ENCODE assay signal across 8 cellular contexts in the genomic region with DNA sequence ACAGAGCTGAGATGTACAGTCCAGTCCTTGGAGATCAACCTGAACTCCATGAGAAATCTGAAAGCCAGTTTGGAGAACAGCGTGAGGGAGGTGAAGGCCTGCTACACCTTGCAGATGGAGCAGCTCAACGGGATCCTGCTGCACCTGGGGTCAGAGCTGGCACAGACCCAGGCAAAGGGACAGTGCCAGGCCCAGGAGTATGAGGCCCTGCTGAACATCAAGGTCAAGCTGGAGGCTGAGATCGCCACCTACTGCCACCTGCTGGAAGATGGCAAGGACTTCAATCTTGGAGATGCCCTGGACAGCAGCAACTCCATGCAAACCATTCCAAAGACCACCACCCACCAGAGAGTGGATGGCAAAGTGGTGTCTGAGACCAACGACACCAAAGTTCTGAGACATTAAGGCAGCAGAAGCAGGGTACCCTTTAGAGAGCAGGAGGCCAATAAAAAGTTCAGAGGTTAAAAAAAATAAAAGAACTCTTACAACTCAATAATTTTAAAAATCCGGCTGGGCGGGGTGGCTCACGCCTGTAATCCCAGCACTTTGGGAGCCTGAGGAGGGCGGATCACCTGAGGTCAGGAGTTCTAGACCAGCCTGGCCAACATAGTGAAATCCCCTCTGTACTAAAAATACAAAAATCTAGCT.
DNase-seq lines count a peak whose midpoint lies in the region; ATAC-seq, FAIRE-seq and TF ChIP-seq lines count a peak whose summit lies in the region.

No MANE protein-coding gene starts in this region.

- no peaks in the 10 kb centered on the region for H4K20me1 ChIP-seq in HepG2 (ENCODE audit: insufficient read depth, low read length)

- no peak overlapping the region for H3K27ac ChIP-seq in HepG2 (ENCODE audit: extremely low read length, insufficient read depth, low read length)

- no peaks in the 10 kb centered on the region for H3K9me3 Mint-ChIP-seq in stimulated activated effector memory CD8-positive, alpha-beta T cell treated with anti-CD3 and anti-CD28 coated beads, Interleukin-12 subunit alpha, Interleukin-12 subunit beta, amount 100 ng/mL, for 72 hours

- TF ChIP-seq EP300 in HepG2 (IDR thresholded peaks at IDR 0.05; ENCODE audit: low read depth in 2 of 2, low read length in 2 of 2): no peak
- no peak for TF ChIP-seq EP300 in HepG2 (CRISPR knock-in tag; IDR thresholded peaks at IDR 0.05; ENCODE audit: borderline replicate concordance)

- ATAC-seq in HepG2 (no peak), GM21423 (IDR thresholded peaks at IDR 0.05; ENCODE audit: unreplicated experiment) (no peak)
- no peak for ATAC-seq in stimulated activated effector memory CD8-positive, alpha-beta T cell treated with anti-CD3 and anti-CD28 coated beads, Interleukin-12 subunit alpha, Interleukin-12 subunit beta, amount 100 ng/mL, for 72 hours

- no peak overlapping the region for H2AFZ ChIP-seq in HepG2 (ENCODE audit: low read length)

- H3K4me1 ChIP-seq in adipocyte (ENCODE audit: control insufficient read depth, insufficient read depth, low read length) (no peaks in the 10 kb centered on the region), HepG2 (ENCODE audit: insufficient read depth, low read length) (no peaks in the 10 kb centered on the region)

- H3K4me2 ChIP-seq in HepG2 (ENCODE audit: low read depth, low read length): no peak overlapping the region

- CTCF ChIA-PET in HepG2 (lab: Yijun Ruan, JAX; ENCODE audit: low intra/inter-chr PET ratio, low total read pairs): no interaction called here

- H3K36me3 Mint-ChIP-seq in stimulated activated effector memory CD8-positive, alpha-beta T cell treated with anti-CD3 and anti-CD28 coated beads, Interleukin-12 subunit alpha, Interleukin-12 subunit beta, amount 100 ng/mL, for 72 hours: no peaks in the 10 kb centered on the region

- POLR2A ChIA-PET in HepG2 (lab: Yijun Ruan, JAX): no interaction called here

- H3K27me3 ChIP-seq in adipocyte (replicated peaks; ENCODE audit: control insufficient read depth, insufficient read depth, low read length) (peaks cover 11% of the 10 kb centered on the region), HepG2 (ENCODE audit: control insufficient read depth in 1 of 2, insufficient read depth in 2 of 2, low read length in 2 of 2) (peaks cover 2 to 32% of the 10 kb centered on the region in 2 experiments; a peak in 4 of 5 replicates)

- peak; percentile 72 for TF ChIP-seq CTCF in HepG2 (CRISPR knock-in tag; IDR thresholded peaks at IDR 0.05)

- no peaks in the 10 kb centered on the region for H3K36me3 ChIP-seq in adipocyte (ENCODE audit: control insufficient read depth, insufficient read depth, low read length, severe bottlenecking)
- H3K36me3 ChIP-seq in HepG2 (replicated peaks in 1 of 2; ENCODE audit: control insufficient read depth in 1 of 2, insufficient read depth in 2 of 2, low read length in 2 of 2): no peaks in the 10 kb centered on the region

- peaks cover 7% of the 10 kb centered on the region for H3K4me1 Mint-ChIP-seq in stimulated activated effector memory CD8-positive, alpha-beta T cell treated with anti-CD3 and anti-CD28 coated beads, Interleukin-12 subunit alpha, Interleukin-12 subunit beta, amount 100 ng/mL, for 72 hours

- H3K9me3 ChIP-seq in adipocyte (ENCODE audit: control insufficient read depth, low read length): peaks cover 27% of the 10 kb centered on the region
- no peaks in the 10 kb centered on the region for H3K9me3 ChIP-seq in HepG2 (ENCODE audit: low read length)

- BruUV-seq in HepG2 (replicated peaks; lab: Mats Ljungman, UMichigan): no TSS peak

- in situ Hi-C loops in HepG2 (cut with HindIII; ENCODE audit: extremely low pct_ligation_motif_present, low pct_unique_long_range_greater_than_20kb): no loop called here

- H3K4me3 ChIP-seq in adipocyte (ENCODE audit: low read length) (no peak overlapping the region), HepG2 (replicated peaks in 1 of 3; ENCODE audit: insufficient read depth in 1 of 3, low read depth in 2 of 3, low read length in 3 of 3) (no peak overlapping the region)

- H3K9ac ChIP-seq in adipocyte (ENCODE audit: low read length) (no peak overlapping the region), HepG2 (ENCODE audit: insufficient read depth, low read depth, low read length) (no peak overlapping the region)

- no peak overlapping the region for H3K27ac Mint-ChIP-seq in stimulated activated effector memory CD8-positive, alpha-beta T cell treated with anti-CD3 and anti-CD28 coated beads, Interleukin-12 subunit alpha, Interleukin-12 subunit beta, amount 100 ng/mL, for 72 hours

- DNase-seq in NOMO-1 treated with DMSO at 0.1 percent for 48 hours (lab: John Stamatoyannopoulos, UW; ENCODE audit: unreplicated experiment) (peak; percentile 6), NOMO-1 treated with dmso at 0.1 percent for 144 hours (lab: John Stamatoyannopoulos, UW; ENCODE audit: unreplicated experiment) (no peak), RKO (ENCODE audit: low spot score) (peak; percentile 21), adipocyte (ENCODE audit: low read depth) (peak; percentile 50), HepG2 (ENCODE audit: low spot score) (peak; percentile 45), C1 segment of cervical spinal cord (lab: John Stamatoyannopoulos, UW) (no peak)
- DNase-seq in stimulated activated effector memory CD8-positive, alpha-beta T cell treated with anti-CD3 and anti-CD28 coated beads, Interleukin-12 subunit alpha, Interleukin-12 subunit beta, amount 100 ng/mL, for 72 hours (ENCODE audit: low spot score in 2 of 2): peak; percentile 34 to 63

- H3K4me3 Mint-ChIP-seq in stimulated activated effector memory CD8-positive, alpha-beta T cell treated with anti-CD3 and anti-CD28 coated beads, Interleukin-12 subunit alpha, Interleukin-12 subunit beta, amount 100 ng/mL, for 72 hours: no peak overlapping the region

- intact Hi-C loops in HepG2 (cut with micrococcal nuclease; ENCODE audit: unreplicated experiment): no loop called here

- FAIRE-seq in HepG2 (lab: Jason Lieb, UNC): no peak

- no peak for TF ChIP-seq POLR2A in HepG2 (IDR thresholded peaks at IDR 0.05; ENCODE audit: insufficient read depth in 1 of 2, low read depth in 2 of 2, low read length in 2 of 2)

- 18% methylated on average over 8 of the region's 8 CpGs for whole genome bisulfite sequencing in HepG2 (ENCODE audit: low lambda C conversion rate)

- H3K79me2 ChIP-seq in HepG2 (ENCODE audit: insufficient read depth, low read length): no peaks in the 10 kb centered on the region

- no peak for TF ChIP-seq RAD21 in HepG2 (CRISPR knock-in tag; IDR thresholded peaks at IDR 0.05)

TF ChIP-seq in HepG2, 621 proteins besides CTCF, POLR2A, EP300 and RAD21:
- TF ChIP-seq SMC3 (IDR thresholded peaks at IDR 0.05; ENCODE audit: low read length) (peak; percentile 8; the same call in 1 of the 2 replicates), ZNF230 (CRISPR knock-in tag; IDR thresholded peaks at IDR 0.05) (no peak), SALL1 (CRISPR knock-in tag; IDR thresholded peaks at IDR 0.05) (no peak), STAG1 (CRISPR knock-in tag; IDR thresholded peaks at IDR 0.05) (peak; percentile 52)
TF ChIP-seq in HepG2: peak in this region for 2.

Comparison
In these comparisons a context has a peak if more than half of its experiments do, and no peak if none do; other contexts are left out.
1. DNase-seq: peak in NOMO-1 treated with DMSO at 0.1 percent for 48 hours (single experiment), RKO (single experiment), adipocyte (single experiment), HepG2 (single experiment) and stimulated activated effector memory CD8-positive, alpha-beta T cell treated with anti-CD3 and anti-CD28 coated beads, Interleukin-12 subunit alpha, Interleukin-12 subunit beta, amount 100 ng/mL, for 72 hours (2 of 2); none in NOMO-1 treated with dmso at 0.1 percent for 144 hours (single experiment) and C1 segment of cervical spinal cord (0 of 14).